Comparison of ENCODE assay signal across 26 cellular contexts in genomic region chr9:18043978-18044377, GRCh38.
"Had no signal": no experiment of that assay in that cellular context is flagged by ENCODE, and none has a peak within 500 bp of the region (broad histone marks: within the 10 kb centered on the region; RNA-seq: fewer than 3 reads in every experiment).

No MANE protein-coding gene starts in this region.

- H3K4me1 Mint-ChIP-seq: immature natural killer cell, naive B cell had no signal

- H3K27me3 Mint-ChIP-seq: dendritic cell treated with granulocyte-macrophage colony-stimulating factor and Interleukin-4, amounts not matched to agents 40 ng/mL and 50 ng/mL, for 4 days; effector memory CD8-positive, alpha-beta T cell; naive B cell had no signal

- H3K4me3 Mint-ChIP-seq: dendritic cell treated with granulocyte-macrophage colony-stimulating factor and Interleukin-4, amounts not matched to agents 40 ng/mL and 50 ng/mL, for 4 days; effector memory CD8-positive, alpha-beta T cell; endodermal cell; immature natural killer cell; naive B cell had no signal

- DNase-seq: colonic mucosa; cortex of kidney; effector CD8-positive, alpha-beta T cell; effector memory CD8-positive, alpha-beta T cell; endodermal cell; erythroblast; esophagus squamous epithelium; foreskin fibroblast; foreskin melanocyte; gastrocnemius medialis; glutamatergic neuron; head of caudate nucleus; heart right ventricle; hippocampal formation; immature natural killer cell; islet precursor cell; kidney; kidney glomerular epithelial cell; left lung; left ventricle myocardium superior; lower lobe of right lung; mesenchymal stem cell; midbrain; naive B cell had no signal

- H3K9me3 Mint-ChIP-seq: dendritic cell treated with granulocyte-macrophage colony-stimulating factor and Interleukin-4, amounts not matched to agents 40 ng/mL and 50 ng/mL, for 4 days; endodermal cell had no signal

- H3K36me3 Mint-ChIP-seq: immature natural killer cell, naive B cell had no signal

- H3K27ac Mint-ChIP-seq: dendritic cell treated with granulocyte-macrophage colony-stimulating factor and Interleukin-4, amounts not matched to agents 40 ng/mL and 50 ng/mL, for 4 days; effector memory CD8-positive, alpha-beta T cell; endodermal cell; immature natural killer cell; naive B cell had no signal

- ATAC-seq: effector memory CD8-positive, alpha-beta T cell; esophagus mucosa; gastrocnemius medialis; heart right ventricle; left lung; left ventricle myocardium superior; lower lobe of right lung had no signal
